9 cellular contexts compared by ENCODE assay signal in genomic region chr5:100667021-100667671, GRCh38.
DNase-seq lines count a peak whose midpoint lies in the region; ATAC-seq and TF ChIP-seq lines count a peak whose summit lies in the region.
"Had no signal": no experiment of that assay in that cellular context is flagged by ENCODE, and none has a peak within 500 bp of the region (broad histone marks: within the 10 kb centered on the region; RNA-seq: fewer than 3 reads in every experiment).

No MANE protein-coding gene starts in this region.

- TF ChIP-seq RAD21 in HCT116 (IDR thresholded peaks at IDR 0.05; ENCODE audit: low read depth), result no peak

- no peak overlapping the region for H3K4me2 ChIP-seq in HCT116 (ENCODE audit: low read length)

- H3K27me3 ChIP-seq in CD8-positive, alpha-beta memory T cell (ENCODE audit: insufficient read depth, low read length, poor library complexity, severe bottlenecking), result no peaks in the 10 kb centered on the region
- no peaks in the 10 kb centered on the region for H3K27me3 ChIP-seq in HCT116 (ENCODE audit: insufficient read depth, low read length)
- H3K27me3 ChIP-seq: body of pancreas had no signal

- CTCF ChIA-PET in CD8-positive, alpha-beta memory T cell (lab: Charles Lee), result interaction anchor here (1.2 kb wide), 1 partner anchor 10 kb away, joined by 3 read pairs; no protein-coding TSS in a partner anchor
- CTCF ChIA-PET in HCT116 (lab: Charles Lee), result no interaction called here
- CTCF ChIA-PET in RWPE1 (lab: Yijun Ruan, JAX), result no interaction called here

- peak in 2 of 5 donors; percentile 24 to 39 for DNase-seq in CD8-positive, alpha-beta memory T cell
- DNase-seq in HCT116 (ENCODE audit: low read depth, low spot score), result no peak
- peak; percentile 88 for DNase-seq in RWPE1 (ENCODE audit: low spot score)
- peak; percentile 24 for DNase-seq in glomerular visceral epithelial cell (ENCODE audit: extremely low spot score)
- no peak for DNase-seq in NCI-H2029 treated with DMSO at 0.1 percent for 48 hours (lab: John Stamatoyannopoulos, UW)
- no peak for DNase-seq in DMS79 treated with DMSO at 0.1 percent for 48 hours (lab: John Stamatoyannopoulos, UW)
- no peak for DNase-seq in inferior parietal cortex (ENCODE audit: extremely low spot score)
- DNase-seq in NCI-H2171 treated with DMSO at 0.1 percent for 48 hours (lab: John Stamatoyannopoulos, UW), result no peak
- DNase-seq: body of pancreas had no signal

- POLR2A ChIA-PET in CD8-positive, alpha-beta memory T cell (lab: Charles Lee), result interaction anchor here (0.6 to 1.0 kb wide), 3 partner anchors 185 to 236 kb away, joined by 3 to 5 read pairs (median 4); partner anchors contain the start of gene ST8SIA4
- POLR2A ChIA-PET in HCT116 (lab: Charles Lee) (no interaction called here), RWPE1 (lab: Yijun Ruan, JAX; ENCODE audit: low non-redundant PET) (no interaction called here)

- H3K36me3 Mint-ChIP-seq in CD8-positive, alpha-beta memory T cell, result peaks cover 0 to 8% (median 2%) of the 10 kb centered on the region in 3 donors

- TF ChIP-seq CTCF in HCT116 (IDR thresholded peaks at IDR 0.05 in 2 of 3, conservative IDR thresholded peaks at IDR 0.05 in 1 of 3; ENCODE audit: borderline replicate concordance in 1 of 3, insufficient read depth in 1 of 3, low read depth in 2 of 3, low read length in 2 of 3) (no peak), RWPE1 (conservative IDR thresholded peaks at IDR 0.05; ENCODE audit: low read depth) (no peak)

- H2AFZ ChIP-seq in HCT116 (ENCODE audit: low read depth, low read length, poor library complexity, severe bottlenecking), result peak overlapping the region; percentile 64

- peaks cover 12 to 27% (median 27%) of the 10 kb centered on the region in 3 donors for H3K4me1 Mint-ChIP-seq in CD8-positive, alpha-beta memory T cell

- H3K27ac Mint-ChIP-seq in CD8-positive, alpha-beta memory T cell, result peak overlapping the region in 5 of 8 donors; percentile 2 to 81 (median 18)

- no peaks in the 10 kb centered on the region for H3K79me2 ChIP-seq in HCT116 (ENCODE audit: insufficient read depth, low read length)

- no peaks in the 10 kb centered on the region for H3K9me2 ChIP-seq in HCT116 (ENCODE audit: insufficient read depth)

- peak overlapping the region in 4 of 7 donors; percentile 0 to 17 (median 2) for H3K4me3 Mint-ChIP-seq in CD8-positive, alpha-beta memory T cell

- TF ChIP-seq POLR2A in HCT116 (IDR thresholded peaks at IDR 0.05; ENCODE audit: borderline replicate concordance, extremely low read depth, insufficient read depth, insufficient read length), result no peak

- H3K27me3 Mint-ChIP-seq in CD8-positive, alpha-beta memory T cell, result peaks cover 0 to 2% of the 10 kb centered on the region in 2 donors

- no peak overlapping the region for H3K4me3 ChIP-seq in CD8-positive, alpha-beta memory T cell (ENCODE audit: low read length)
- no peak overlapping the region for H3K4me3 ChIP-seq in HCT116 (replicated peaks in 1 of 2; ENCODE audit: low read depth in 1 of 2, low read length in 2 of 2)
- H3K4me3 ChIP-seq: body of pancreas had no signal

- RAD21 ChIA-PET in HCT116 (lab: Charles Lee; ENCODE audit: low non-redundant PET in 1 of 2, low total read pairs in 2 of 2, uncharacterized antibody in 2 of 2, unreplicated experiment in 2 of 2), result no interaction called here

- peaks cover 5% of the 10 kb centered on the region for H3K4me1 ChIP-seq in CD8-positive, alpha-beta memory T cell (ENCODE audit: insufficient read depth, low read length)
- H3K4me1 ChIP-seq in HCT116 (ENCODE audit: control insufficient read depth in 1 of 2, insufficient read depth in 2 of 2, low read length in 2 of 2), result peaks cover 0 to 15% of the 10 kb centered on the region in 2 experiments; a peak in 2 of 4 replicates
- H3K4me1 ChIP-seq: body of pancreas had no signal

- H3K36me3 ChIP-seq in CD8-positive, alpha-beta memory T cell (ENCODE audit: insufficient read depth, low read length), result no peaks in the 10 kb centered on the region
- H3K36me3 ChIP-seq in HCT116 (ENCODE audit: control insufficient read depth in 1 of 2, insufficient read depth in 2 of 2, low read length in 2 of 2), result no peaks in the 10 kb centered on the region

- no peak overlapping the region for H3K9ac ChIP-seq in HCT116 (ENCODE audit: low read length)

- no TSS peak for BruUV-seq in HCT116 (replicated peaks; lab: Mats Ljungman, UMichigan)

- H3K9me3 ChIP-seq in CD8-positive, alpha-beta memory T cell (ENCODE audit: low read length), result no peaks in the 10 kb centered on the region
- no peaks in the 10 kb centered on the region for H3K9me3 ChIP-seq in HCT116 (ENCODE audit: control insufficient read depth in 1 of 2, insufficient read depth in 1 of 2, low read depth in 1 of 2, low read length in 2 of 2)
- H3K9me3 ChIP-seq: body of pancreas had no signal

- no peak for ATAC-seq in HCT116
- ATAC-seq: body of pancreas had no signal

- intact Hi-C loops in HCT116 (cut with micrococcal nuclease), result no loop called here

- H4K20me1 ChIP-seq in HCT116 (ENCODE audit: insufficient read depth), result no peaks in the 10 kb centered on the region

- peaks cover 0 to 3% (median 0%) of the 10 kb centered on the region in 5 donors for H3K9me3 Mint-ChIP-seq in CD8-positive, alpha-beta memory T cell

- no peak overlapping the region for H3K27ac ChIP-seq in CD8-positive, alpha-beta memory T cell (ENCODE audit: low read depth, low read length)
- H3K27ac ChIP-seq in HCT116 (ENCODE audit: low read depth, low read length) (no peak overlapping the region), RWPE1 (no peak overlapping the region)
- H3K27ac ChIP-seq: body of pancreas had no signal

TF ChIP-seq in HCT116, 20 proteins besides CTCF, POLR2A, EP300 and RAD21:
- no peak for TF ChIP-seq FOSL1 (IDR thresholded peaks at IDR 0.05; ENCODE audit: low read depth)
- no peak for TF ChIP-seq SRF (IDR thresholded peaks at IDR 0.05; ENCODE audit: low read depth)
- no peak for TF ChIP-seq EGR1 (IDR thresholded peaks at IDR 0.05; ENCODE audit: low read depth)
- TF ChIP-seq TCF7L2 (IDR thresholded peaks at IDR 0.05; ENCODE audit: borderline replicate concordance, extremely low read depth, insufficient read depth, insufficient read length), result no peak
- TF ChIP-seq SIN3A (IDR thresholded peaks at IDR 0.05; ENCODE audit: low read depth), result no peak
- no peak for TF ChIP-seq JUND (IDR thresholded peaks at IDR 0.05)
- TF ChIP-seq SP1 (IDR thresholded peaks at IDR 0.05; ENCODE audit: low read depth), result no peak
- TF ChIP-seq ZNF274 (IDR thresholded peaks at IDR 0.05; ENCODE audit: low read depth, low read length), result no peak
- TF ChIP-seq ATF3 (IDR thresholded peaks at IDR 0.05), result no peak

Comparison
In these comparisons a context has a peak if more than half of its experiments do, and no peak if none do; other contexts are left out.
1. DNase-seq: peak in RWPE1 (single experiment) and glomerular visceral epithelial cell (single experiment); none in HCT116 (single experiment), NCI-H2029 treated with DMSO at 0.1 percent for 48 hours (single experiment), DMS79 treated with DMSO at 0.1 percent for 48 hours (single experiment), inferior parietal cortex (single experiment) and NCI-H2171 treated with DMSO at 0.1 percent for 48 hours (single experiment).